Comparison of ENCODE assay signal across 6 cellular contexts in genomic region chr2:90288396-90288795, GRCh38.
DNase-seq lines count a peak whose midpoint lies in the region; ATAC-seq, FAIRE-seq and TF ChIP-seq lines count a peak whose summit lies in the region.
"Not testable (repeated sequence)": the region's sequence is repeated elsewhere in the genome, so short reads cannot be mapped to it uniquely, and the experiment has no call there.

No MANE protein-coding gene starts in this region.

- not testable (repeated sequence) for H3K4me2 ChIP-seq in neuronal stem cell (ENCODE audit: insufficient read depth, low read length, poor library complexity, severe bottlenecking)

- not testable (repeated sequence) for H3K36me3 ChIP-seq in kidney (ENCODE audit: control insufficient read depth in 1 of 2, insufficient read depth in 2 of 2, low read length in 2 of 2); neuronal stem cell (replicated peaks in 1 of 2; ENCODE audit: control insufficient read depth in 2 of 2, insufficient read depth in 2 of 2, low read length in 2 of 2)

- not testable (repeated sequence) for H2AK5ac ChIP-seq in neuronal stem cell (ENCODE audit: low read depth, low read length)

- not testable (repeated sequence) for H3K4ac ChIP-seq in neuronal stem cell (ENCODE audit: low read length)

- not testable (repeated sequence) for H3K4me1 Mint-ChIP-seq in CD14-positive monocyte

- no CpG with 5 or more reads among the region's 7 CpGs for WGBS in neuronal stem cell (ENCODE audit: extremely low coverage in 2 of 2, insufficient read length in 2 of 2, insufficient replicate concordance in 1 of 2), 2 donors

- peak overlapping the region; percentile 57 for H3K18ac ChIP-seq in neuronal stem cell (ENCODE audit: low read length)

- not testable (repeated sequence) for H3K4me3 ChIP-seq in coronary artery; kidney (ENCODE audit: low read length in 2 of 2); neuronal stem cell (ENCODE audit: low read length in 2 of 2)

- H2AFZ ChIP-seq in neuronal stem cell (ENCODE audit: low read length): not testable (repeated sequence)

- not testable (repeated sequence) for H3K27me3 ChIP-seq in neuronal stem cell (ENCODE audit: control insufficient read depth in 3 of 3, insufficient read depth in 3 of 3, low read depth in 1 of 3, low read length in 3 of 3)

- not testable (repeated sequence) for H3K23ac ChIP-seq in neuronal stem cell (ENCODE audit: low read depth, low read length, poor library complexity)

- H4K91ac ChIP-seq in neuronal stem cell (ENCODE audit: low read depth, low read length, poor library complexity): not testable (repeated sequence)

- not testable (repeated sequence) for H3K4me3 Mint-ChIP-seq in CD14-positive monocyte

- not testable (repeated sequence) for H3K9me3 ChIP-seq in kidney (ENCODE audit: control insufficient read depth in 1 of 2, low read length in 2 of 2); neuronal stem cell (replicated peaks in 1 of 2; ENCODE audit: control insufficient read depth in 2 of 2, insufficient read depth in 1 of 2, low read depth in 1 of 2, low read length in 2 of 2)

- H2BK12ac ChIP-seq in neuronal stem cell (ENCODE audit: low read length): not testable (repeated sequence)

- not testable (repeated sequence) for H3K14ac ChIP-seq in neuronal stem cell (ENCODE audit: low read length)

- not testable (repeated sequence) for H3K4me1 ChIP-seq in kidney (ENCODE audit: control insufficient read depth in 1 of 2, insufficient read depth in 1 of 2, low read depth in 1 of 2, low read length in 2 of 2); neuronal stem cell (ENCODE audit: control insufficient read depth in 2 of 2, insufficient read depth in 1 of 2, low read depth in 1 of 2, low read length in 2 of 2)

- DNase-seq in CD14-positive monocyte (ENCODE audit: low spot score) (peak; percentile 52), coronary artery (ENCODE audit: low spot score) (peak; percentile 62), Right ventricle myocardium superior (peak; percentile 46), kidney (peak; percentile 85)
- DNase-seq in neuronal stem cell (ENCODE audit: low spot score); urothelium cell line (ENCODE audit: low spot score): not testable (repeated sequence)

- FAIRE-seq in kidney (lab: Jason Lieb, UNC): not testable (repeated sequence)
- peak; percentile 97 for FAIRE-seq in urothelium cell line (lab: Jason Lieb, UNC)

- not testable (repeated sequence) for TF ChIP-seq CTCF in CD14-positive monocyte (IDR thresholded peaks at IDR 0.05); coronary artery (IDR thresholded peaks at IDR 0.05); kidney (IDR thresholded peaks at IDR 0.05; ENCODE audit: borderline replicate concordance, extremely low read depth, insufficient read depth)

- not testable (repeated sequence) for H3K27ac Mint-ChIP-seq in CD14-positive monocyte

- not testable (repeated sequence) for H3K79me1 ChIP-seq in neuronal stem cell (ENCODE audit: low read depth, low read length)

- not testable (repeated sequence) for H2BK5ac ChIP-seq in neuronal stem cell (ENCODE audit: low read length)

- intact Hi-C loops in CD14-positive monocyte (cut with micrococcal nuclease); Right ventricle myocardium superior (cut with DNase I); kidney (cut with DNase I): not testable (repeated sequence)

- H3K27me3 Mint-ChIP-seq in CD14-positive monocyte (ENCODE audit: low read depth in 3 of 3): not testable (repeated sequence)

- not testable (repeated sequence) for H4K8ac ChIP-seq in neuronal stem cell (ENCODE audit: low read depth, low read length)

- not testable (repeated sequence) for H3K36me3 Mint-ChIP-seq in CD14-positive monocyte

- not testable (repeated sequence) for H3K9ac ChIP-seq in kidney (ENCODE audit: low read length in 2 of 2); neuronal stem cell (ENCODE audit: low read depth, low read length, poor library complexity)

- not testable (repeated sequence) for ATAC-seq in Right ventricle myocardium superior (ENCODE audit: poor library complexity)

- H2BK15ac ChIP-seq in neuronal stem cell (ENCODE audit: low read length): not testable (repeated sequence)

- H3K9me3 Mint-ChIP-seq in CD14-positive monocyte: peaks cover 0 to 34% (median 19%) of the 10 kb centered on the region in 7 donors

- not testable (repeated sequence) for H2BK120ac ChIP-seq in neuronal stem cell (ENCODE audit: low read depth, low read length)

- not testable (repeated sequence) for H3K27ac ChIP-seq in coronary artery; kidney (ENCODE audit: low read depth in 2 of 2, low read length in 2 of 2); neuronal stem cell (replicated peaks; ENCODE audit: low read length)
